ENCODE assay signal across 8 cellular contexts in genomic region chr3:36908647-36909180, GRCh38. TPM values are rescaled to one million over a fixed set of nuclear protein-coding genes. Genes with fewer than 3 reads are reported as not detected.
DNase-seq lines count a peak whose midpoint lies in the region; ATAC-seq and TF ChIP-seq lines count a peak whose summit lies in the region.

No MANE protein-coding gene starts in this region.

- H3K9me3 ChIP-seq in mucosa of stomach (ENCODE audit: control insufficient read depth, low read length) (no peaks in the 10 kb centered on the region), Caco-2 (no peaks in the 10 kb centered on the region)

- DNase-seq in brain microvascular endothelial cell (no peak), Caco-2 (no peak)
- no peak for DNase-seq in activated CD4-positive, alpha-beta T cell treated with anti-CD3 and anti-CD28 coated beads, Interleukin-2, amount 50 U/mL, for 4 hours

- H3K4me3 Mint-ChIP-seq in Caco-2 (ENCODE audit: unreplicated experiment): no peak overlapping the region

- H3K27me3 ChIP-seq in brain microvascular endothelial cell (replicated peaks) (no peaks in the 10 kb centered on the region), mucosa of stomach (ENCODE audit: control insufficient read depth, insufficient read depth, low read length) (no peaks in the 10 kb centered on the region), Caco-2 (replicated peaks; ENCODE audit: control insufficient read depth, insufficient read depth, low read length) (no peaks in the 10 kb centered on the region)

- no TSS peak for BruUV-seq in Caco-2 (replicated peaks; lab: Mats Ljungman, UMichigan)

- peaks cover 31% of the 10 kb centered on the region for H3K4me1 ChIP-seq in mucosa of stomach (ENCODE audit: control insufficient read depth, insufficient read depth, low read length)
- 0 out of 2 replicates have a peak, but pooled peaks cover 13% of the 10 kb centered on the region for H3K4me1 ChIP-seq in Caco-2

- H3K4me1 Mint-ChIP-seq in Caco-2 (ENCODE audit: low read depth, unreplicated experiment): peaks cover 38% of the 10 kb centered on the region

- POLR2A ChIA-PET in Caco-2 (lab: Charles Lee): no interaction called here

- peak overlapping the region; percentile 63 for H3K9ac ChIP-seq in mucosa of stomach (ENCODE audit: low read length)

- no peaks in the 10 kb centered on the region for H3K36me3 Mint-ChIP-seq in Caco-2 (ENCODE audit: insufficient read depth, unreplicated experiment)

- H3K27me3 Mint-ChIP-seq in Caco-2 (ENCODE audit: insufficient read depth, unreplicated experiment): no peaks in the 10 kb centered on the region

- H3K4me3 ChIP-seq in brain microvascular endothelial cell (ENCODE audit: low read depth, low read length): peak overlapping the region; percentile 46
- H3K4me3 ChIP-seq in mucosa of stomach (ENCODE audit: low read length): peak overlapping the region; percentile 66
- no peak overlapping the region for H3K4me3 ChIP-seq in Caco-2 (ENCODE audit: low read depth, low read length)

- peak overlapping the region; percentile 41 for H3K27ac ChIP-seq in 22Rv1
- peak overlapping the region; percentile 38 for H3K27ac ChIP-seq in brain microvascular endothelial cell

- no peaks in the 10 kb centered on the region for H3K36me3 ChIP-seq in brain microvascular endothelial cell (replicated peaks)
- H3K36me3 ChIP-seq in mucosa of stomach (ENCODE audit: control insufficient read depth, insufficient read depth, low read length): no peaks in the 10 kb centered on the region
- H3K36me3 ChIP-seq in Caco-2 (ENCODE audit: control insufficient read depth, insufficient read depth, low read length): no peaks in the 10 kb centered on the region

- no peak for TF ChIP-seq CTCF in 22Rv1 (IDR thresholded peaks at IDR 0.05)
- TF ChIP-seq CTCF in brain microvascular endothelial cell (IDR thresholded peaks at IDR 0.05; ENCODE audit: low read depth, low read length, missing control alignments): no peak
- TF ChIP-seq CTCF in Caco-2 (IDR thresholded peaks at IDR 0.05; ENCODE audit: insufficient read depth in 1 of 2, low read depth in 1 of 2, low read length in 1 of 2, severe bottlenecking in 1 of 2, unreplicated experiment in 1 of 2): no peak

- ATAC-seq in HG03066 (IDR thresholded peaks at IDR 0.05; ENCODE audit: low read depth, unreplicated experiment) (peak; percentile 8), HG02884 (IDR thresholded peaks at IDR 0.05; ENCODE audit: unreplicated experiment) (no peak), GM21423 (IDR thresholded peaks at IDR 0.05; ENCODE audit: unreplicated experiment) (no peak)

- CTCF ChIA-PET in Caco-2 (lab: Charles Lee): interaction anchor here (0.6 kb wide), 1 partner anchor 51 kb away, joined by 4 read pairs; no protein-coding TSS in a partner anchor

- in situ Hi-C loops in brain microvascular endothelial cell (cut with HindIII; ENCODE audit: low pct_ligation_motif_present, low sequenced_read_pairs): no loop called here

- intact Hi-C loops in Caco-2 (cut with micrococcal nuclease; ENCODE audit: unreplicated experiment): no loop called here

- no peak overlapping the region for H3K27ac Mint-ChIP-seq in Caco-2 (ENCODE audit: unreplicated experiment)

- no peaks in the 10 kb centered on the region for H3K9me3 Mint-ChIP-seq in Caco-2 (ENCODE audit: unreplicated experiment)

RNA-seq across cellular contexts. Expression of gene TRANK1, which starts 36.1 kb away (rescaled TPM):
- 4.3 and 5.0 TPM in 2 replicates for total RNA-seq in Caco-2 (2022)
